1 cellular context compared by ENCODE assay signal in the genomic region with DNA sequence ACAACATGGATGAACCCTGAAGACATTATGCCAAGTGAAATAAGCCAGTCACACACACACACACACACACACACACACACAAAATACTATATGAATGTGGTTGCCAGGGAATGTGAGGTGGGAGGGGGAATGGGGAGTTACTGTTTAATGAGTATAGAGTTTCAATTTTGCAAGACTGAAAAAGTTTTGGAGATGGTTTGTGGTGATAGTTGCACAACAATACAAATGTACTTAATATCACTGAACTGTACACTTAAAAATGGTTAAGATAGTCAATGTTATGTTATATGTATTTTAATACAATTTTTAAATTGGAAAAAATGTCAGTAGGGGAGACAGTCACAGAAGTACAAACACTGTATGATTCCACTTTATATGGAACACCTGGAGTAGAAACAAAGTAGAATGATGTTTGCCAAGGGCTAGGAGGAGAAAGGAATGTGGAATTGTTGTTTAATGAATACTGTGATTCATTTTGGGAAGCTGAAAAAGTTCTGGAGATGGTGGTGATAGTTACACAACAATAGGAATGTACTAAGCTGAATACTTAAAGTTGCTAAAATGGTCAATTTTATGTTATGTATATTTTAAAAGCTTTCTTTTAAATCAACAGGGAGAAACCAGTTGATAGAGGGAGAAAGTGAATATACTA.
TF ChIP-seq lines count a peak whose summit lies in the region.

No MANE protein-coding gene starts in this region.

TF ChIP-seq in HepG2, 621 proteins besides CTCF, POLR2A, EP300 and RAD21 (continued from another document):
- peak; percentile 87 for TF ChIP-seq ZNF646 (CRISPR knock-in tag; IDR thresholded peaks at IDR 0.05)
- peak; percentile 78; the same call in 1 of the 2 replicates for TF ChIP-seq SIX4 (CRISPR knock-in tag; IDR thresholded peaks at IDR 0.05)
- TF ChIP-seq SIX1 (CRISPR knock-in tag; IDR thresholded peaks at IDR 0.05; ENCODE audit: borderline replicate concordance) = peak; percentile 97
- peak; percentile 39; the same call in 1 of the 2 replicates for TF ChIP-seq NCOA2 (CRISPR knock-in tag; IDR thresholded peaks at IDR 0.05)
- no peak for TF ChIP-seq ZSCAN22 (CRISPR knock-in tag; IDR thresholded peaks at IDR 0.05)
- TF ChIP-seq CEBPB (IDR thresholded peaks at IDR 0.05; ENCODE audit: borderline replicate concordance, low read depth, low read length) = peak; percentile 83
- TF ChIP-seq ZFP1 (CRISPR knock-in tag; IDR thresholded peaks at IDR 0.05) = no peak
- TF ChIP-seq, protein P1, sequence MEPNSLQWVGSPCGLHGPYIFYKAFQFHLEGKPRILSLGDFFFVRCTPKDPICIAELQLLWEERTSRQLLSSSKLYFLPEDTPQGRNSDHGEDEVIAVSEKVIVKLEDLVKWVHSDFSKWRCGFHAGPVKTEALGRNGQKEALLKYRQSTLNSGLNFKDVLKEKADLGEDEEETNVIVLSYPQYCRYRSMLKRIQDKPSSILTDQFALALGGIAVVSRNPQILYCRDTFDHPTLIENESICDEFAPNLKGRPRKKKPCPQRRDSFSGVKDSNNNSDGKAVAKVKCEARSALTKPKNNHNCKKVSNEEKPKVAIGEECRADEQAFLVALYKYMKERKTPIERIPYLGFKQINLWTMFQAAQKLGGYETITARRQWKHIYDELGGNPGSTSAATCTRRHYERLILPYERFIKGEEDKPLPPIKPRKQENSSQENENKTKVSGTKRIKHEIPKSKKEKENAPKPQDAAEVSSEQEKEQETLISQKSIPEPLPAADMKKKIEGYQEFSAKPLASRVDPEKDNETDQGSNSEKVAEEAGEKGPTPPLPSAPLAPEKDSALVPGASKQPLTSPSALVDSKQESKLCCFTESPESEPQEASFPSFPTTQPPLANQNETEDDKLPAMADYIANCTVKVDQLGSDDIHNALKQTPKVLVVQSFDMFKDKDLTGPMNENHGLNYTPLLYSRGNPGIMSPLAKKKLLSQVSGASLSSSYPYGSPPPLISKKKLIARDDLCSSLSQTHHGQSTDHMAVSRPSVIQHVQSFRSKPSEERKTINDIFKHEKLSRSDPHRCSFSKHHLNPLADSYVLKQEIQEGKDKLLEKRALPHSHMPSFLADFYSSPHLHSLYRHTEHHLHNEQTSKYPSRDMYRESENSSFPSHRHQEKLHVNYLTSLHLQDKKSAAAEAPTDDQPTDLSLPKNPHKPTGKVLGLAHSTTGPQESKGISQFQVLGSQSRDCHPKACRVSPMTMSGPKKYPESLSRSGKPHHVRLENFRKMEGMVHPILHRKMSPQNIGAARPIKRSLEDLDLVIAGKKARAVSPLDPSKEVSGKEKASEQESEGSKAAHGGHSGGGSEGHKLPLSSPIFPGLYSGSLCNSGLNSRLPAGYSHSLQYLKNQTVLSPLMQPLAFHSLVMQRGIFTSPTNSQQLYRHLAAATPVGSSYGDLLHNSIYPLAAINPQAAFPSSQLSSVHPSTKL (CRISPR knock-in tag; IDR thresholded peaks at IDR 0.05) = peak; percentile 31; the same call in 1 of the 2 replicates
- no peak for TF ChIP-seq KDM5A (IDR thresholded peaks at IDR 0.05; ENCODE audit: borderline replicate concordance, low read length)
- no peak for TF ChIP-seq ZNF24 (IDR thresholded peaks at IDR 0.05)
- TF ChIP-seq, protein P2, sequence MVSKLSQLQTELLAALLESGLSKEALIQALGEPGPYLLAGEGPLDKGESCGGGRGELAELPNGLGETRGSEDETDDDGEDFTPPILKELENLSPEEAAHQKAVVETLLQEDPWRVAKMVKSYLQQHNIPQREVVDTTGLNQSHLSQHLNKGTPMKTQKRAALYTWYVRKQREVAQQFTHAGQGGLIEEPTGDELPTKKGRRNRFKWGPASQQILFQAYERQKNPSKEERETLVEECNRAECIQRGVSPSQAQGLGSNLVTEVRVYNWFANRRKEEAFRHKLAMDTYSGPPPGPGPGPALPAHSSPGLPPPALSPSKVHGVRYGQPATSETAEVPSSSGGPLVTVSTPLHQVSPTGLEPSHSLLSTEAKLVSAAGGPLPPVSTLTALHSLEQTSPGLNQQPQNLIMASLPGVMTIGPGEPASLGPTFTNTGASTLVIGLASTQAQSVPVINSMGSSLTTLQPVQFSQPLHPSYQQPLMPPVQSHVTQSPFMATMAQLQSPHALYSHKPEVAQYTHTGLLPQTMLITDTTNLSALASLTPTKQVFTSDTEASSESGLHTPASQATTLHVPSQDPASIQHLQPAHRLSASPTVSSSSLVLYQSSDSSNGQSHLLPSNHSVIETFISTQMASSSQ (IDR thresholded peaks at IDR 0.05; ENCODE audit: low read depth) = no peak
- TF ChIP-seq, protein P2 (CRISPR knock-in tag; IDR thresholded peaks at IDR 0.05; ENCODE audit: borderline replicate concordance) = peak; percentile 46; the same call in 1 of the 2 replicates
- no peak for TF ChIP-seq MBNL3 (CRISPR knock-in tag; conservative IDR thresholded peaks at IDR 0.05)
- TF ChIP-seq, protein P3, sequence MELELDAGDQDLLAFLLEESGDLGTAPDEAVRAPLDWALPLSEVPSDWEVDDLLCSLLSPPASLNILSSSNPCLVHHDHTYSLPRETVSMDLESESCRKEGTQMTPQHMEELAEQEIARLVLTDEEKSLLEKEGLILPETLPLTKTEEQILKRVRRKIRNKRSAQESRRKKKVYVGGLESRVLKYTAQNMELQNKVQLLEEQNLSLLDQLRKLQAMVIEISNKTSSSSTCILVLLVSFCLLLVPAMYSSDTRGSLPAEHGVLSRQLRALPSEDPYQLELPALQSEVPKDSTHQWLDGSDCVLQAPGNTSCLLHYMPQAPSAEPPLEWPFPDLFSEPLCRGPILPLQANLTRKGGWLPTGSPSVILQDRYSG (CRISPR knock-in tag; IDR thresholded peaks at IDR 0.05) = no peak
- TF ChIP-seq ARNT (IDR thresholded peaks at IDR 0.05) = no peak
- TF ChIP-seq, protein P4, sequence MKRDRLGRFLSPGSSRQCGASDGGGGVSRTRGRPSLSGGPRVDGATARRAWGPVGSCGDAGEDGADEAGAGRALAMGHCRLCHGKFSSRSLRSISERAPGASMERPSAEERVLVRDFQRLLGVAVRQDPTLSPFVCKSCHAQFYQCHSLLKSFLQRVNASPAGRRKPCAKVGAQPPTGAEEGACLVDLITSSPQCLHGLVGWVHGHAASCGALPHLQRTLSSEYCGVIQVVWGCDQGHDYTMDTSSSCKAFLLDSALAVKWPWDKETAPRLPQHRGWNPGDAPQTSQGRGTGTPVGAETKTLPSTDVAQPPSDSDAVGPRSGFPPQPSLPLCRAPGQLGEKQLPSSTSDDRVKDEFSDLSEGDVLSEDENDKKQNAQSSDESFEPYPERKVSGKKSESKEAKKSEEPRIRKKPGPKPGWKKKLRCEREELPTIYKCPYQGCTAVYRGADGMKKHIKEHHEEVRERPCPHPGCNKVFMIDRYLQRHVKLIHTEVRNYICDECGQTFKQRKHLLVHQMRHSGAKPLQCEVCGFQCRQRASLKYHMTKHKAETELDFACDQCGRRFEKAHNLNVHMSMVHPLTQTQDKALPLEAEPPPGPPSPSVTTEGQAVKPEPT (CRISPR knock-in tag; IDR thresholded peaks at IDR 0.05; ENCODE audit: low read depth) = no peak
- no peak for TF ChIP-seq SOX6 (IDR thresholded peaks at IDR 0.05)
- TF ChIP-seq SOX6 (CRISPR knock-in tag; IDR thresholded peaks at IDR 0.05) = peak; percentile 47; the same call in 1 of the 2 replicates
- TF ChIP-seq PAXIP1 (CRISPR knock-in tag; conservative IDR thresholded peaks at IDR 0.05) = no peak
- TF ChIP-seq GFI1 (CRISPR knock-in tag; IDR thresholded peaks at IDR 0.05; ENCODE audit: borderline replicate concordance) = 0 out of 2 replicates have a peak, but pooled peaks have one; percentile 32
- TF ChIP-seq ARID3A (IDR thresholded peaks at IDR 0.05; ENCODE audit: low read depth, low read length) = peak; percentile 75
- peak; percentile 33; the same call in 1 of the 2 replicates for TF ChIP-seq NCOR1 (IDR thresholded peaks at IDR 0.05; ENCODE audit: borderline replicate concordance, low read length)
